Comparison of ENCODE assay signal across 25 cellular contexts in the genomic region with DNA sequence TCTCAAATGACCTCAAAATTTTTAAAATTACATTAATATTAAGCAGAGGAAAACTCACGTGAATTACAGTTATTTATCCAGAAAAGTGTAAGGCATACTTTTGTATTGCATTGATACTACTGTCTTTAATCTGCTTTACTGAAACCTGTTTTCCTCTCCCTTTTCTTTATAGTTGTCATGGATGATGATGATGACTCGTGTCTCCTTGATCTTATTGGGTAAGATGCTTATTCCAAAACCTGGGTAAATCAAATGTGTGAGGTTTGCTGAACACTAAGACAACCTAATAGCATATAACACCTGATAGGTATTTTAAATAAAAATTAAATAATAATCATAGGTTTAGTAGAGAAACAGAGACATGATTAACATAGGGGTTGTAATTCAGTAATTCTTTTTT. TPM values are rescaled to one million over a fixed set of nuclear protein-coding genes. Genes with fewer than 3 reads are reported as not detected.
DNase-seq lines count a peak whose midpoint lies in the region; ATAC-seq and TF ChIP-seq lines count a peak whose summit lies in the region.
"Had no signal": no experiment of that assay in that cellular context is flagged by ENCODE, and none has a peak within 500 bp of the region (broad histone marks: within the 10 kb centered on the region; RNA-seq: fewer than 3 reads in every experiment).

No MANE protein-coding gene starts in this region.

- no peak for ATAC-seq in activated T-helper 17 cell treated with anti-CD3 and anti-CD28 coated beads, Interleukin-2, amount 50 U/mL, for 72 hours (replicated peaks)
- no peak for ATAC-seq in GM18517 (IDR thresholded peaks at IDR 0.05; ENCODE audit: unreplicated experiment)
- ATAC-seq: activated naive CD4-positive, alpha-beta T cell treated with anti-CD3 and anti-CD28 coated beads, Interleukin-2, amount 50 U/mL, for 72 hours; left colon; stimulated activated memory B cell treated with anti-CD40 and anti-IgM and Interleukin-4, amounts not matched to agents 10 μg/mL and 1 μg/mL and 100 μg/mL, for 72 hours had no signal

- peaks cover under 1 to 10% (median 3%) of the 10 kb centered on the region in 3 donors for H3K36me3 ChIP-seq in skeletal muscle tissue (ENCODE audit: control insufficient read depth in 3 of 3, insufficient read depth in 3 of 3, low read length in 3 of 3)
- H3K36me3 ChIP-seq: prostate gland had no signal

- BruUV-seq in Calu3 (replicated peaks; lab: Mats Ljungman, UMichigan) = no TSS peak

- H3K4me1 Mint-ChIP-seq in activated T-helper 17 cell treated with anti-CD3 and anti-CD28 coated beads, Interleukin-2, amount 50 U/mL, for 72 hours = peaks cover 10% of the 10 kb centered on the region
- H3K4me1 Mint-ChIP-seq in Calu3 (ENCODE audit: low read depth, unreplicated experiment) = no peaks in the 10 kb centered on the region

- no peaks in the 10 kb centered on the region for H3K27me3 ChIP-seq in skeletal muscle tissue (ENCODE audit: control insufficient read depth in 3 of 3, insufficient read depth in 3 of 3, low read length in 3 of 3)
- H3K27me3 ChIP-seq: Peyer's patch, testis had no signal

- no peaks in the 10 kb centered on the region for H3K27me3 Mint-ChIP-seq in activated T-helper 17 cell treated with anti-CD3 and anti-CD28 coated beads, Interleukin-2, amount 50 U/mL, for 72 hours
- no peaks in the 10 kb centered on the region for H3K27me3 Mint-ChIP-seq in Calu3 (ENCODE audit: unreplicated experiment)
- H3K27me3 Mint-ChIP-seq: activated CD4-positive, alpha-beta T cell treated with anti-CD3 and anti-CD28 coated beads, Interleukin-2, amount 10 ng/mL, durations not matched to agents 7 days and 5 days; stimulated activated memory B cell treated with anti-CD40 and anti-IgM and Interleukin-4, amounts not matched to agents 10 μg/mL and 1 μg/mL and 100 μg/mL, for 72 hours had no signal

- H3K9me3 Mint-ChIP-seq in activated T-helper 17 cell treated with anti-CD3 and anti-CD28 coated beads, Interleukin-2, amount 50 U/mL, for 72 hours = no peaks in the 10 kb centered on the region
- no peaks in the 10 kb centered on the region for H3K9me3 Mint-ChIP-seq in Calu3 (ENCODE audit: low read depth, unreplicated experiment)
- H3K9me3 Mint-ChIP-seq: activated CD4-positive, alpha-beta T cell treated with anti-CD3 and anti-CD28 coated beads, Interleukin-2, amount 10 ng/mL, durations not matched to agents 7 days and 5 days; activated naive CD4-positive, alpha-beta T cell treated with anti-CD3 and anti-CD28 coated beads, Interleukin-2, amount 50 U/mL, for 72 hours; activated T-helper 1 cell treated with anti-CD3 and anti-CD28 coated beads, Interleukin-12 subunit alpha, Interleukin-12 subunit beta, Interleukin-2, Interleukin-4 antibody, amounts not matched to agents 30 ng/mL and 10 ng/mL and 1 ng/mL, durations not matched to agents 14 hours and 24 hours and 36 hours; H9; stimulated activated memory B cell treated with anti-CD40 and anti-IgM and Interleukin-4, amounts not matched to agents 10 μg/mL and 1 μg/mL and 100 μg/mL, for 72 hours; T-helper 2 cell treated with Interferon-gamma antibody and Interleukin-4, amounts not matched to agents 5 μg/mL and 100 μg/mL, for 36 hours had no signal

- peak overlapping the region in 2 of 3 donors; percentile 24 to 78 for H3K9ac ChIP-seq in skeletal muscle tissue (ENCODE audit: low read depth in 1 of 3, low read length in 3 of 3)

- no peak overlapping the region for H3K4me3 ChIP-seq in skeletal muscle tissue (ENCODE audit: low read length in 3 of 3)
- H3K4me3 ChIP-seq: Peyer's patch, SK-N-MC, testis had no signal

- H3K36me3 Mint-ChIP-seq in activated T-helper 17 cell treated with anti-CD3 and anti-CD28 coated beads, Interleukin-2, amount 50 U/mL, for 72 hours (ENCODE audit: low read depth) = peaks cover 36% of the 10 kb centered on the region
- peaks cover 9% of the 10 kb centered on the region for H3K36me3 Mint-ChIP-seq in Calu3 (ENCODE audit: insufficient read depth, unreplicated experiment)
- H3K36me3 Mint-ChIP-seq: activated naive CD4-positive, alpha-beta T cell treated with anti-CD3 and anti-CD28 coated beads, Interleukin-2, amount 50 U/mL, for 72 hours had no signal

- intact Hi-C loops in Calu3 (cut with micrococcal nuclease; ENCODE audit: unreplicated experiment) = no loop called here

- no peak for TF ChIP-seq CTCF in Calu3 (IDR thresholded peaks at IDR 0.05; ENCODE audit: unreplicated experiment)

- no peak overlapping the region for H3K4me3 Mint-ChIP-seq in activated T-helper 17 cell treated with anti-CD3 and anti-CD28 coated beads, Interleukin-2, amount 50 U/mL, for 72 hours
- no peak overlapping the region for H3K4me3 Mint-ChIP-seq in Calu3 (ENCODE audit: low read depth, unreplicated experiment)
- H3K4me3 Mint-ChIP-seq: activated CD4-positive, alpha-beta T cell treated with anti-CD3 and anti-CD28 coated beads, Interleukin-2, amount 10 ng/mL, durations not matched to agents 7 days and 5 days; activated T-helper 1 cell treated with anti-CD3 and anti-CD28 coated beads, Interleukin-12 subunit alpha, Interleukin-12 subunit beta, Interleukin-2, Interleukin-4 antibody, amounts not matched to agents 30 ng/mL and 10 ng/mL and 1 ng/mL, durations not matched to agents 14 hours and 24 hours and 36 hours; stimulated activated memory B cell treated with anti-CD40 and anti-IgM and Interleukin-4, amounts not matched to agents 10 μg/mL and 1 μg/mL and 100 μg/mL, for 72 hours; T-helper 2 cell treated with Interferon-gamma antibody and Interleukin-4, amounts not matched to agents 5 μg/mL and 100 μg/mL, for 36 hours had no signal

- H3K9me3 ChIP-seq in skeletal muscle tissue (ENCODE audit: control insufficient read depth in 3 of 3, low read length in 3 of 3) = no peaks in the 10 kb centered on the region
- H3K9me3 ChIP-seq: Peyer's patch, prostate gland, testis had no signal

- peak; percentile 27 for DNase-seq in AG20443 (ENCODE audit: low spot score)
- peak; percentile 26 for DNase-seq in fibroblast of peridontal ligament (ENCODE audit: extremely low read depth)
- no peak for DNase-seq in ACHN
- DNase-seq in Calu3 = no peak
- DNase-seq in activated naive CD4-positive, alpha-beta T cell (lab: John Stamatoyannopoulos, UW) = no peak
- DNase-seq: activated CD4-positive, alpha-beta T cell treated with anti-CD3 and anti-CD28 coated beads, Interleukin-2, amount 10 ng/mL, durations not matched to agents 7 days and 5 days; effector memory CD4-positive, alpha-beta T cell; H9; left colon; NCI-H1436; NCI-H524; Peyer's patch; small intestine; testis had no signal

- H3K27ac Mint-ChIP-seq in activated T-helper 17 cell treated with anti-CD3 and anti-CD28 coated beads, Interleukin-2, amount 50 U/mL, for 72 hours = peak overlapping the region; percentile 67
- H3K27ac Mint-ChIP-seq in Calu3 (ENCODE audit: unreplicated experiment) = no peak overlapping the region
- H3K27ac Mint-ChIP-seq: activated naive CD4-positive, alpha-beta T cell treated with anti-CD3 and anti-CD28 coated beads, Interleukin-2, amount 50 U/mL, for 72 hours; activated T-helper 1 cell treated with anti-CD3 and anti-CD28 coated beads, Interleukin-12 subunit alpha, Interleukin-12 subunit beta, Interleukin-2, Interleukin-4 antibody, amounts not matched to agents 30 ng/mL and 10 ng/mL and 1 ng/mL, durations not matched to agents 14 hours and 24 hours and 36 hours; T-helper 2 cell treated with Interferon-gamma antibody and Interleukin-4, amounts not matched to agents 5 μg/mL and 100 μg/mL, for 36 hours had no signal

- H3K4me1 ChIP-seq in skeletal muscle tissue (ENCODE audit: control insufficient read depth in 3 of 3, insufficient read depth in 3 of 3, low read length in 3 of 3) = peaks cover 27 to 33% (median 29%) of the 10 kb centered on the region in 3 donors
- H3K4me1 ChIP-seq: Peyer's patch, prostate gland had no signal

- in situ Hi-C loops in ACHN (cut with HindIII; ENCODE audit: low pct_ligation_motif_present, low pct_unique_long_range_greater_than_20kb, low sequenced_read_pairs) = no loop called here

- CTCF ChIA-PET in Calu3 (lab: Charles Lee) = no interaction called here

- peak overlapping the region; percentile 87 for H3K27ac ChIP-seq in skeletal muscle tissue (ENCODE audit: low read depth, low read length)
- H3K27ac ChIP-seq: C4-2B, VCaP had no signal

RNA-seq across cellular contexts. Expression of a gene that starts 40.0 kb away (rescaled TPM):
- 10 to 100 TPM; 16.7 to 19.3 TPM for total RNA-seq in activated T-helper 17 cell treated with anti-CD3 and anti-CD28 coated beads, Interleukin-2, amount 50 U/mL, for 72 hours
- total RNA-seq in skeletal muscle tissue = 10.4 TPM
- 17.6 and 19.2 TPM in 2 replicates for total RNA-seq in Calu3 (2022)

RNA-seq across cellular contexts. Expression of a gene that starts 57.6 kb away (rescaled TPM):
- 100 to 1,000 TPM; 116 to 150 TPM for total RNA-seq in activated T-helper 17 cell treated with anti-CD3 and anti-CD28 coated beads, Interleukin-2, amount 50 U/mL, for 72 hours
- total RNA-seq in skeletal muscle tissue = 71.5 TPM
- 144 and 154 TPM in 2 replicates for total RNA-seq in Calu3 (2022)

Comparison
In these comparisons a context has a peak if more than half of its experiments do, and no peak if none do; other contexts are left out.
1. DNase-seq: peak in AG20443 (single experiment) and fibroblast of peridontal ligament (single experiment); none in ACHN (single experiment), Calu3 (single experiment) and activated naive CD4-positive, alpha-beta T cell (0 of 4).